Comparison of ENCODE assay signal across 8 cellular contexts in the genomic region with DNA sequence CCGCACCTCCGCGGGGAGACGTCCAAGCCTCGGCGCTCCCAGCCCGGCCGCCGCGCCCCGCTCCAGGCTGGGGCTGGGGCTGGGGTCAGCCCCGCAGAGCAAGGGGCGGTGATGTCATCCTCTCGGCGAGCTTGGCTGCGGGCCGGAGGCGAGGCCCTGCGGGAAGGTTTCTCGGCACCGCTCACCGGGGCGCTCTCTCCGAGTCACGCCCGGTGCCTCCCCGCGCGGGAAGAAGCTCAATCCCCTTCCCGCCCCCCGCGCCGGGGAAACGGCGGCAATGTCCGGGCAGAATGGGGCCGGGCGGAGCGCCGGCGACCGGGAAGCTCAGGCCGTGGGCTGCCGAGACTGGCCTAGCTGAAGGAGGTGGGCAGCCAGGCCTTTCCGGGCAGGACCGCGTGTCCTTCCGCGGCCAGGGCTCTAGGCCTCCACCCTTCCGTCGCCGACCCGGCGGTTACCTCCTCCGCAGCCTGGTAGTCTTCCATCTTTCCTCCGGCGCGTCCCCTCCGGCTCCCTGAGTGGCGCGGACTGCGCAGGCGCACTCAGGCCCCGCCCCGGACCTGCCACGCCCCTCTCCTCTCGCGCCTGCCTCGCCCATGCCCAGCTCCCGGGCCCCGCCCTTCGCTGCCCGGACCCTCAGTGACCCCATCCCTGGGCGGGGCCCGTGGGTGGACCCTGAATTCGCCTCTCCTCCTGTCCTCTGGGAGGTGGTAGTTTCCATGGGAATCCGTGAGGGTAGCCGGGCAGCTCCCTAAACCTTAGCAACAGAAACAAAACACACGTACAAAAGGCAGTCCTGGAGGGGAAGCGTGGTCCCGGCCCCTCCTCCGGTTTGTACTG. TPM values are rescaled to one million over a fixed set of nuclear protein-coding genes. Genes with fewer than 3 reads are reported as not detected.
DNase-seq lines count a peak whose midpoint lies in the region; ATAC-seq and TF ChIP-seq lines count a peak whose summit lies in the region.

DYNLT1 (minus strand) TSS at position 517 of the 837 bp plus-strand sequence; CDS start at position 482, 35 bp downstream.

- 0% methylated on average over 69 to 82 of the region's 82 CpGs for WGBS in aorta, 2 donors

- peak; percentile 77 for DNase-seq in NCI-H1694 (lab: John Stamatoyannopoulos, UW)
- peak; percentile 75 for DNase-seq in T-helper 22 cell (ENCODE audit: low read depth)
- peak; percentile 70 for DNase-seq in astrocyte of the cerebellum (ENCODE audit: low read depth)
- peak; percentile 94 for DNase-seq in hepatic stellate cell (ENCODE audit: low spot score)
- peak; percentile 91 for DNase-seq in renal cortical epithelial cell (ENCODE audit: low read depth)
- peak; percentile 94 to 97 for DNase-seq in aorta

- H3K9me3 ChIP-seq in aorta (ENCODE audit: control insufficient read depth, low read length): no peaks in the 10 kb centered on the region

- no peaks in the 10 kb centered on the region for H3K4me1 ChIP-seq in aorta (ENCODE audit: control insufficient read depth in 1 of 2, insufficient read depth in 2 of 2, low read length in 2 of 2)

- in situ Hi-C loops in astrocyte of the cerebellum (cut with HindIII; ENCODE audit: low sequenced_read_pairs): no loop called here

- H3K27me3 ChIP-seq in aorta (ENCODE audit: control insufficient read depth in 1 of 2, insufficient read depth in 2 of 2, low read length in 1 of 2): no peaks in the 10 kb centered on the region

- ATAC-seq in GM18498 (IDR thresholded peaks at IDR 0.05; ENCODE audit: unreplicated experiment) (peak; percentile 65), HG02852 (IDR thresholded peaks at IDR 0.05; ENCODE audit: unreplicated experiment) (peak; percentile 54), aorta (ENCODE audit: low FRiP score) (peak; percentile 98)

- no peak for TF ChIP-seq CTCF in astrocyte of the cerebellum (IDR thresholded peaks at IDR 0.05; ENCODE audit: low read depth, low read length, missing control alignments)

- H3K27ac ChIP-seq in aorta (ENCODE audit: low read depth in 1 of 2, low read length in 2 of 2): peak within 1 kb of the TSS; percentile 45 to 84

- H3K4me3 ChIP-seq in astrocyte of the cerebellum (ENCODE audit: low read depth, low read length) (peak within 1 kb of the TSS; percentile 91), aorta (ENCODE audit: low read length in 2 of 2) (peak within 1 kb of the TSS; percentile 74 to 76)

- intact Hi-C loops in aorta (cut with DNase I): no loop called here

- no peaks in the 10 kb centered on the region for H3K36me3 ChIP-seq in aorta (ENCODE audit: control insufficient read depth in 1 of 2, insufficient read depth in 2 of 2, low read length in 1 of 2)

RNA-seq across cellular contexts. Expression of gene DYNLT1, which starts in this region (rescaled TPM):
- total RNA-seq in renal cortical epithelial cell (109 and 164 TPM in 2 replicates), aorta (10 to 100 TPM; 78.6 to 87.6 TPM)
- 100 to 1,000 TPM in 1 of 2 donors, 10 to 100 TPM in 1; 92.9 to 211 TPM for polyA plus RNA-seq in aorta

Comparison
In these comparisons a context has a peak if more than half of its experiments do, and no peak if none do; other contexts are left out.
1. Peak in every context shown above with its lines: DNase-seq, ATAC-seq, H3K4me3 ChIP-seq and H3K27ac ChIP-seq.